8 cellular contexts compared by ENCODE assay signal in the genomic region with DNA sequence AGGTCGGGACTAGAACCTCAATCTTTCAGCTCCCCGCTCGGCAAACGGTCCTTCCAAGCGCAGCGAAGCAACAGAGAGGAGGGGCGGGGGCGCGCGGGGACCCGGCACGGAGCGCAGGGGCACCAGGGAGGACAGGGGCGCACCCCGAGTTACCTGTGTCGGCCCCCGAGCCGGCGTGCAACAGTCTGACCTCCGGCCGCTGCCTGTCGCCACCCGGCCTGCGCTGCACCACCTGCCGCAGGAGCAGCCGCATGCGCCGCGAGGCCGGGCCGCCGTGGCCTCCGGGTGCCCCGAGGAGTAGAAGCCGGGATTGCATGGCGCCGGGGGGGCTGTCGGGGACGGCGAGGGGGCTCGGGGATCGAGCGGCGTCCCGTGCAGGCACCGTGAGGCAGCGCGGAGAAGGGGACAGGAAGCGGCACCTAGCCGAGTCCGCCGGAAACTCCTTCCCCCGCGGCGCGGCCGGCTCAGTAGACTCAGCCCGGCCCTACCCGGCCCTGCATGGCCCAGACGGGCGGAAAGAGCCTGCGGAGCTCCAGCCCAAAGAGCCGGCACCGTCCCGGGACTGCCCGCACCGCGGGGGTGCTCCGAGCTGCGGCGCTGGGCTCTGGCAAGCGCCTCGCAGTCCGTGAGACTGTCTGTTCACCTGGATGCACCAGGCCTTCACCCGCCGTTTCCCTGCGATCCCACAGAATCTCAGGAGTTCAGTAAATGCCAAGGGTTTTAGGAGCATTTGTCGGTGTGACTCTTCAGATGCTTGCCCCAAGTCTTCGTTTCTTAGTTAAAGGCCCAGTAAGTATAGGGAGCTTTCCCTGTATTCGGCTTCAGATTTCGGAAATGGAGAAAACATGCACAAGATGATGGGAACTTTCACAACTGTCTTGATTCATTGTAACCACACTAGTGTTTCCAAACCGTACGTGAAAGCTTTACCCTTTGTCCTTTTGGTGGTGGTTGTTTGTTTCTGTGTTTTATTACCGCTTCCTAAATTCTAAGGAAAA. TPM values are rescaled to one million over a fixed set of nuclear protein-coding genes. Genes with fewer than 3 reads are reported as not detected.
DNase-seq lines count a peak whose midpoint lies in the region; ATAC-seq and TF ChIP-seq lines count a peak whose summit lies in the region.

TSS of gene VWA8 (minus strand) at position 410 of the 998 bp plus-strand sequence. CDS start at position 316, 94 bp downstream.

- intact Hi-C loops in Right ventricle myocardium inferior (cut with DNase I), result no loop called here
- intact Hi-C loops in ovary (cut with DNase I), result loop anchor here in 1 of 4 donors (10.0 kb wide), 1 partner anchor 84 kb away; the partner anchor contains the start of gene DGKH

- H3K36me3 ChIP-seq in ovary, result no peaks in the 10 kb centered on the region
- H3K36me3 ChIP-seq in thymus (ENCODE audit: control insufficient read depth, insufficient read depth), result no peaks in the 10 kb centered on the region

- peak; percentile 96 for ATAC-seq in Right ventricle myocardium inferior

- no peaks in the 10 kb centered on the region for H3K9me3 Mint-ChIP-seq in activated naive CD8-positive, alpha-beta T cell (ENCODE audit: low read depth)

- H3K9me3 ChIP-seq in ovary, result no peaks in the 10 kb centered on the region
- H3K9me3 ChIP-seq in thymus (ENCODE audit: control insufficient read depth), result no peaks in the 10 kb centered on the region

- H3K27me3 Mint-ChIP-seq in activated naive CD8-positive, alpha-beta T cell, result peaks cover 4% of the 10 kb centered on the region

- peaks cover 8% of the 10 kb centered on the region for H3K36me3 Mint-ChIP-seq in activated naive CD8-positive, alpha-beta T cell

- DNase-seq in G401 (ENCODE audit: low spot score), result peak; percentile 76
- DNase-seq in H4 (ENCODE audit: low spot score), result peak; percentile 17
- DNase-seq in M059J (ENCODE audit: low read depth), result peak; percentile 74
- peak; percentile 13 for DNase-seq in SKM-1 (lab: John Stamatoyannopoulos, UW; ENCODE audit: unreplicated experiment)
- peak; percentile 91 for DNase-seq in Right ventricle myocardium inferior (ENCODE audit: missing footprints)
- peak; percentile 73 to 88 (median 80) for DNase-seq in ovary

- H3K4me3 ChIP-seq in ovary, result peak within 1 kb of the TSS; percentile 76
- H3K4me3 ChIP-seq in thymus (ENCODE audit: low read length), result peak within 1 kb of the TSS; percentile 99

- H3K27ac Mint-ChIP-seq in activated naive CD8-positive, alpha-beta T cell, result peak within 1 kb of the TSS; percentile 97

- in situ Hi-C loops in G401 (cut with HindIII; ENCODE audit: low sequenced_read_pairs), result no loop called here

- H3K27ac ChIP-seq in ovary (peak within 1 kb of the TSS; percentile 66 to 71), thymus (ENCODE audit: low read depth) (peak within 1 kb of the TSS; percentile 90)

- TF ChIP-seq EP300 in ovary (IDR thresholded peaks at IDR 0.05), result no peak

- H3K27me3 ChIP-seq in ovary (no peaks in the 10 kb centered on the region), thymus (ENCODE audit: control insufficient read depth, insufficient read depth) (no peaks in the 10 kb centered on the region)

- peaks cover 2% of the 10 kb centered on the region for H3K4me1 ChIP-seq in ovary (ENCODE audit: insufficient read depth)
- H3K4me1 ChIP-seq in thymus (ENCODE audit: control insufficient read depth, insufficient read depth, low read length), result peaks cover 4% of the 10 kb centered on the region

- WGBS in ovary, 3 donors, result 2 to 5% (median 2%) methylated on average over 49 to 84 of the region's 84 CpGs
- 7% methylated on average over 84 of the region's 84 CpGs for WGBS in thymus

- H3K4me1 Mint-ChIP-seq in activated naive CD8-positive, alpha-beta T cell (ENCODE audit: low read depth), result peaks cover 55% of the 10 kb centered on the region

- TF ChIP-seq CTCF in ovary (IDR thresholded peaks at IDR 0.05), result no peak

- TF ChIP-seq POLR2A in ovary (IDR thresholded peaks at IDR 0.05), result no peak

- peak within 1 kb of the TSS; percentile 90 for H3K4me3 Mint-ChIP-seq in activated naive CD8-positive, alpha-beta T cell

RNA-seq across cellular contexts. Expression of gene VWA8, which starts in this region (rescaled TPM):
- 12.9 and 19.2 TPM in 2 replicates for total RNA-seq in G401 (2014; rRNA removed; shearing (Covaris generic))
- total RNA-seq in H4 (2014; rRNA removed; shearing (Covaris generic)), result 4.6 and 5.3 TPM in 2 replicates
- 5.2 and 10.4 TPM in 2 replicates for total RNA-seq in M059J (2014; rRNA removed; shearing (Covaris generic))
- total RNA-seq in Right ventricle myocardium inferior (40.1 TPM), ovary (10 to 100 TPM; 19.9 to 25.1 (median 21.3) TPM)
- polyA plus RNA-seq in ovary (10 to 100 TPM in 1 of 2 donors, 1 to 10 TPM in 1; 4.5 to 12.6 TPM), thymus (8.1 TPM)

Comparison
In these comparisons a context has a peak if more than half of its experiments do, and no peak if none do; other contexts are left out.
1. Peak in every context shown above with its lines: DNase-seq, ATAC-seq, H3K4me3 ChIP-seq and H3K27ac ChIP-seq.
2. DNase-seq: peak in every context shown above with its lines; median percentile 91 in Right ventricle myocardium inferior; 80 in ovary; 76 in G401; 74 in M059J; 17 in H4; 13 in SKM-1.